7 cellular contexts compared by ENCODE assay signal in the genomic region with DNA sequence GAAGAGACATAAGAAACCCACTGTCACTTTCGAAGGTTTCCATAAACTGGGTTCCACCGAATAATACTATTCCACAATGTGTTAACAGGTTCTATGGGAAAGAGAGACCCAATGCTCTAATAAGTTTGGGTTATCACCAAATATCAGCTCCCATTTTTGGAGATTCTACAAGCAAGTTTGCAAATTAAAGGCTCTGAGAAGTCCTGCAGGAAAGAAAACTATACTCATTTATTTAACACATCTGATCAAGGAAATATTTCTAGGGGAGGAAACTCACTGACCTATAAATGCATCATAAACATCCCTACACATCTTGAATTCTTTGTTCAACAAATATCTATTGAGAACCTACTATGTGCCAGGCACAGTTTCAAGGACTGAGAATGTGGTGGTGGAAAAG.
"Had no signal": no experiment of that assay in that cellular context is flagged by ENCODE, and none has a peak within 500 bp of the region (broad histone marks: within the 10 kb centered on the region; RNA-seq: fewer than 3 reads in every experiment).

No MANE protein-coding gene starts in this region.

- H3K4me2 ChIP-seq: KMS-11 had no signal

- H3K9ac ChIP-seq: KMS-11 had no signal

- FAIRE-seq: HepG2, HTR-8/SVneo had no signal

- ATAC-seq: HepG2 had no signal

- DNase-seq: IMR-90, KBM-7, KG1 had no signal

- H3K27ac ChIP-seq: HL-60, KMS-11 had no signal
